Comparison of ENCODE assay signal across 8 cellular contexts in the genomic region with DNA sequence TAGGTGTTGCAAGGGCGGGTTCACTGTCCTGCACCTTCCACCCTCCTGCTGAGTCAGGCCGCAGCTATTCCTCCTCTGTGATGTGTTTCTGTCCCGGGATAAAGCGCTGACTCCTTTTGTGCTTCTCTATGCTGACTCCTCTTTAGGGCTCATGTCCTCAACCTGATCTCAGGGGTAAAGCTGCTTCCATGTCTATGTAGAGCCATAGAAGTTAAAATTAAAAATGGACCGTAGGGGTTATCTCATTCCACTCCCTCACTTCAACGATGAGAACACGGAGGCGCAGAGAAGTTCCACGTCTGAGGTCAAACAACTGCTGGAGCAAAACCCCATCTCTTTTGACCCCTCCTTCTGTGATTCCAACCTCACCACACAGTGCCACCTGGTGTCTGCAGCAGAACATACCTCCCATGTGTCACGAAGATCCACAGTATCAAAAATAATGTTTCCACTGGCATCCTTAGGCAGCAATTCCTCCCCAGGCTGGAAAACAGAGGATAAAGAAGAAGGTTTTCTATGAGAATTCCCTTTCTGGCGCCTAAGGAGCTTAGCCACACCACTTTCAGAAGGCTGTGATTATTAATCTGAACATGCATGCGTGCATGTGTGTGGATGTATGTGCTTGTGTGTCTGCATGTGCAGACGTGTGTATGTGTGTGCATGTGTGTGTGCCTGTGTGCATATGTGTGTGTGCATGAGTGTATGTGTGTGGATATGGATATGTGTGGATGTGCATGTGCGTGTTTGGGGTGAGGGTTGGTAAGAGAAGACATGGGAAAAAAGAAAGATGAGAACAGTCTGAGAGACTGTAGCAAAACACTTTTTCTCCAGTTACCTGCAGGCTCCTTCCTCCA.
DNase-seq lines count a peak whose midpoint lies in the region; ATAC-seq and TF ChIP-seq lines count a peak whose summit lies in the region.

No MANE protein-coding gene starts in this region.

- POLR2A ChIA-PET in activated CD4-positive, alpha-beta memory T cell treated with anti-CD3 and anti-CD28 coated beads, Interleukin-2, amount 10 ng/mL, durations not matched to agents 7 days and 5 days (lab: Charles Lee): interaction anchor here (1.3 to 2.9 kb wide), 6 partner anchors 10 to 433 kb away, joined by 3 to 26 read pairs (median 6); no protein-coding TSS in a partner anchor

- peak overlapping the region; percentile 87 for H3K27ac Mint-ChIP-seq in activated CD4-positive, alpha-beta memory T cell treated with anti-CD3 and anti-CD28 coated beads, Interleukin-2, amount 10 ng/mL, durations not matched to agents 7 days and 5 days
- H3K27ac Mint-ChIP-seq in natural killer cell treated with Interleukin-12 subunit alpha and Interleukin-12 subunit beta and Interleukin-15 and Interleukin-18, amount 100 ng/mL, for 72 hours: peak overlapping the region; percentile 87 to 93

- no peak overlapping the region for H3K27ac ChIP-seq in aorta (ENCODE audit: low read depth in 1 of 2, low read length in 2 of 2)

- CTCF ChIA-PET in activated CD4-positive, alpha-beta memory T cell treated with anti-CD3 and anti-CD28 coated beads, Interleukin-2, amount 10 ng/mL, durations not matched to agents 7 days and 5 days (lab: Charles Lee): interaction anchor here (0.7 to 4.3 kb wide), 12 partner anchors 10 to 469 kb away, joined by 3 to 36 read pairs (median 5); no protein-coding TSS in a partner anchor

- H3K9me3 ChIP-seq in aorta (ENCODE audit: control insufficient read depth, low read length): no peaks in the 10 kb centered on the region

- WGBS in aorta, 2 donors: 31 to 40% methylated on average over 14 of the region's 14 CpGs

- intact Hi-C loops in aorta (cut with DNase I): loop anchor here (2.0 to 10.0 kb wide), 3 partner anchors 433 to 469 kb away; no protein-coding TSS in a partner anchor

- H3K4me1 Mint-ChIP-seq in activated CD4-positive, alpha-beta memory T cell treated with anti-CD3 and anti-CD28 coated beads, Interleukin-2, amount 10 ng/mL, durations not matched to agents 7 days and 5 days: peaks cover 42% of the 10 kb centered on the region
- H3K4me1 Mint-ChIP-seq in natural killer cell treated with Interleukin-12 subunit alpha and Interleukin-12 subunit beta and Interleukin-15 and Interleukin-18, amount 100 ng/mL, for 72 hours (ENCODE audit: low read depth in 2 of 2): peaks cover 48 to 68% of the 10 kb centered on the region in 2 donors

- H3K27me3 ChIP-seq in aorta (ENCODE audit: control insufficient read depth in 1 of 2, insufficient read depth in 2 of 2, low read length in 1 of 2): no peaks in the 10 kb centered on the region

- DNase-seq in NK-92 treated with Interleukin-12 subunit alpha and Interleukin-12 subunit beta, amount 100 ng/mL, for 24 hours (lab: John Stamatoyannopoulos, UW): peak; percentile 54
- DNase-seq in NK-92 (lab: John Stamatoyannopoulos, UW; ENCODE audit: unreplicated experiment) (no peak), NCI-H526 (lab: John Stamatoyannopoulos, UW) (peak; percentile 14 to 58), erythroblast (lab: John Stamatoyannopoulos, UW) (peak; percentile 61 to 81), aorta (peak; percentile 79 to 80)
- peak; percentile 73 for DNase-seq in activated CD4-positive, alpha-beta memory T cell treated with anti-CD3 and anti-CD28 coated beads, Interleukin-2, amount 10 ng/mL, durations not matched to agents 7 days and 5 days
- DNase-seq in natural killer cell treated with Interleukin-12 subunit alpha and Interleukin-12 subunit beta and Interleukin-15 and Interleukin-18, amount 100 ng/mL, for 72 hours (ENCODE audit: low spot score): peak; percentile 69

- peak; percentile 92 for ATAC-seq in HG02885 (IDR thresholded peaks at IDR 0.05; ENCODE audit: poor library complexity, unreplicated experiment)
- peak; percentile 74 to 80 for ATAC-seq in natural killer cell treated with Interleukin-12 subunit alpha and Interleukin-12 subunit beta and Interleukin-15 and Interleukin-18, amount 100 ng/mL, for 72 hours
- ATAC-seq in aorta (ENCODE audit: low FRiP score): peak; percentile 84

- H3K27me3 Mint-ChIP-seq in activated CD4-positive, alpha-beta memory T cell treated with anti-CD3 and anti-CD28 coated beads, Interleukin-2, amount 10 ng/mL, durations not matched to agents 7 days and 5 days: no peaks in the 10 kb centered on the region
- H3K27me3 Mint-ChIP-seq in natural killer cell treated with Interleukin-12 subunit alpha and Interleukin-12 subunit beta and Interleukin-15 and Interleukin-18, amount 100 ng/mL, for 72 hours: peaks cover 0 to 4% of the 10 kb centered on the region in 2 donors

- H3K9me3 Mint-ChIP-seq in activated CD4-positive, alpha-beta memory T cell treated with anti-CD3 and anti-CD28 coated beads, Interleukin-2, amount 10 ng/mL, durations not matched to agents 7 days and 5 days: peaks cover 3% of the 10 kb centered on the region
- H3K9me3 Mint-ChIP-seq in natural killer cell treated with Interleukin-12 subunit alpha and Interleukin-12 subunit beta and Interleukin-15 and Interleukin-18, amount 100 ng/mL, for 72 hours: no peaks in the 10 kb centered on the region

- H3K36me3 Mint-ChIP-seq in activated CD4-positive, alpha-beta memory T cell treated with anti-CD3 and anti-CD28 coated beads, Interleukin-2, amount 10 ng/mL, durations not matched to agents 7 days and 5 days (ENCODE audit: low read depth): peaks cover 55% of the 10 kb centered on the region
- H3K36me3 Mint-ChIP-seq in natural killer cell treated with Interleukin-12 subunit alpha and Interleukin-12 subunit beta and Interleukin-15 and Interleukin-18, amount 100 ng/mL, for 72 hours: peaks cover 41% of the 10 kb centered on the region

- TF ChIP-seq POLR2A in erythroblast (IDR thresholded peaks at IDR 0.05; ENCODE audit: low read length): no peak

- no peak overlapping the region for H3K4me3 ChIP-seq in aorta (ENCODE audit: low read length in 2 of 2)

- no peaks in the 10 kb centered on the region for H3K36me3 ChIP-seq in aorta (ENCODE audit: control insufficient read depth in 1 of 2, insufficient read depth in 2 of 2, low read length in 1 of 2)

- H3K4me3 Mint-ChIP-seq in activated CD4-positive, alpha-beta memory T cell treated with anti-CD3 and anti-CD28 coated beads, Interleukin-2, amount 10 ng/mL, durations not matched to agents 7 days and 5 days: no peak overlapping the region
- H3K4me3 Mint-ChIP-seq in natural killer cell treated with Interleukin-12 subunit alpha and Interleukin-12 subunit beta and Interleukin-15 and Interleukin-18, amount 100 ng/mL, for 72 hours: peak overlapping the region; percentile 78

- H3K4me1 ChIP-seq in aorta (ENCODE audit: control insufficient read depth in 1 of 2, insufficient read depth in 2 of 2, low read length in 2 of 2): peaks cover 0 to 4% of the 10 kb centered on the region in 2 donors
